23 cellular contexts compared by ENCODE assay signal in genomic region chr3:146091397-146091796, GRCh38.
DNase-seq lines count a peak whose midpoint lies in the region; ATAC-seq, FAIRE-seq and TF ChIP-seq lines count a peak whose summit lies in the region.
"Had no signal": no experiment of that assay in that cellular context is flagged by ENCODE, and none has a peak within 500 bp of the region (broad histone marks: within the 10 kb centered on the region; RNA-seq: fewer than 3 reads in every experiment).

No MANE protein-coding gene starts in this region.

- FAIRE-seq in kidney (lab: Jason Lieb, UNC) = peak; percentile 87
- FAIRE-seq: endothelial cell of umbilical vein had no signal

- no peak for DNase-seq in kidney
- no peak for DNase-seq in CD1c-positive myeloid dendritic cell (ENCODE audit: extremely low spot score)
- no peak for DNase-seq in KBM-7
- no peak for DNase-seq in RPMI8226
- DNase-seq: activated CD8-positive, alpha-beta memory T cell treated with anti-CD3 and anti-CD28 coated beads, Interleukin-2, amount 50 U/mL, for 48 hours; activated effector memory CD4-positive, alpha-beta T cell treated with anti-CD3 and anti-CD28 coated beads, Interleukin-2, amount 50 U/mL, for 16 hours; adrenal gland; DND-41; heart left ventricle; mammary epithelial cell; NCI-H187 treated with DMSO at 0.1 percent for 48 hours; NCI-H345; Peyer's patch; stomach; T-helper 2 cell; trophoblast cell had no signal

- H3K27ac ChIP-seq in kidney (ENCODE audit: low read depth in 2 of 2, low read length in 2 of 2) (no peak overlapping the region), subcutaneous abdominal adipose tissue (ENCODE audit: low read depth, low read length) (peak overlapping the region; percentile 6)
- H3K27ac ChIP-seq: adrenal gland, heart left ventricle, neutrophil, Peyer's patch, stomach, VCaP had no signal

- H3K9ac ChIP-seq in kidney (ENCODE audit: low read length in 2 of 2) = no peak overlapping the region
- no peak overlapping the region for H3K9ac ChIP-seq in subcutaneous abdominal adipose tissue (ENCODE audit: low read length in 5 of 5)

- ATAC-seq in GM19043 (IDR thresholded peaks at IDR 0.05; ENCODE audit: low read depth, unreplicated experiment) = peak; percentile 74
- ATAC-seq in HG03097 (IDR thresholded peaks at IDR 0.05; ENCODE audit: low FRiP score, unreplicated experiment) = peak; percentile 85

- H3K27me3 ChIP-seq in subcutaneous abdominal adipose tissue (ENCODE audit: control insufficient read depth in 5 of 5, insufficient read depth in 4 of 5, low read length in 5 of 5) = no peaks in the 10 kb centered on the region
- H3K27me3 ChIP-seq: adrenal gland, heart left ventricle, neutrophil, Peyer's patch, stomach had no signal

- no peaks in the 10 kb centered on the region for H3K9me3 ChIP-seq in kidney (ENCODE audit: control insufficient read depth in 1 of 2, low read length in 2 of 2)
- no peaks in the 10 kb centered on the region for H3K9me3 ChIP-seq in subcutaneous abdominal adipose tissue (ENCODE audit: control insufficient read depth in 5 of 5, low read length in 5 of 5)
- H3K9me3 ChIP-seq: HAP-1, heart left ventricle, neutrophil, Peyer's patch, stomach had no signal

- H3K4me3 ChIP-seq in kidney (ENCODE audit: low read length in 2 of 2) (no peak overlapping the region), subcutaneous abdominal adipose tissue (ENCODE audit: low read depth in 1 of 5, low read length in 5 of 5) (no peak overlapping the region)
- H3K4me3 ChIP-seq: adrenal gland, HAP-1, heart left ventricle, Peyer's patch, stomach had no signal

- no peaks in the 10 kb centered on the region for H3K36me3 ChIP-seq in kidney (ENCODE audit: control insufficient read depth in 1 of 2, insufficient read depth in 2 of 2, low read length in 2 of 2)
- H3K36me3 ChIP-seq in subcutaneous abdominal adipose tissue (ENCODE audit: control insufficient read depth in 5 of 5, insufficient read depth in 5 of 5, low read length in 5 of 5) = peaks cover 0 to 4% (median 0%) of the 10 kb centered on the region in 5 donors
- H3K36me3 ChIP-seq: adrenal gland, HAP-1, neutrophil, Peyer's patch had no signal

- H3K4me1 ChIP-seq in kidney (ENCODE audit: control insufficient read depth in 1 of 2, insufficient read depth in 1 of 2, low read depth in 1 of 2, low read length in 2 of 2) = peaks cover 0 to 8% of the 10 kb centered on the region in 2 donors
- H3K4me1 ChIP-seq in subcutaneous abdominal adipose tissue (ENCODE audit: control insufficient read depth in 5 of 5, insufficient read depth in 5 of 5, low read length in 5 of 5) = peaks cover 0 to 6% (median 0%) of the 10 kb centered on the region in 5 donors
- H3K4me1 ChIP-seq: Peyer's patch had no signal

- TF ChIP-seq CTCF in kidney (IDR thresholded peaks at IDR 0.05; ENCODE audit: borderline replicate concordance, extremely low read depth, insufficient read depth) = no peak

- intact Hi-C loops in kidney (cut with DNase I) = no loop called here

- in situ Hi-C loops in KBM-7 (cut with MboI; ENCODE audit: low pct_unique_long_range_greater_than_20kb, low sequenced_read_pairs) = no loop called here
